8 cellular contexts compared by ENCODE assay signal in genomic region chr3:125915792-125916375, GRCh38. TPM values are rescaled to one million over a fixed set of nuclear protein-coding genes. Genes with fewer than 3 reads are reported as not detected.
A peak's percentile ranks its signal among the peaks of the same experiment; 100 is the strongest.
DNase-seq lines count a peak whose midpoint lies in the region; TF ChIP-seq lines count a peak whose summit lies in the region.
"Not testable (repeated sequence)": the region's sequence is repeated elsewhere in the genome, so short reads cannot be mapped to it uniquely, and the experiment has no call there.

No MANE protein-coding gene starts in this region.

- not testable (repeated sequence) for H3K4me2 ChIP-seq in H9 (ENCODE audit: insufficient read depth, insufficient read length, low read length)

- H4K91ac ChIP-seq in H9 (ENCODE audit: insufficient read length, low read depth, low read length), result not testable (repeated sequence)

- not testable (repeated sequence) for H3K79me1 ChIP-seq in H9 (ENCODE audit: insufficient read depth, low read depth, low read length, poor library complexity, severe bottlenecking)

- H3K4me1 Mint-ChIP-seq in H9, result peaks cover 8 to 12% of the 10 kb centered on the region in 2 experiments
- H3K4me1 Mint-ChIP-seq in nephron, result peaks cover 29% of the 10 kb centered on the region

- H3K27ac Mint-ChIP-seq in H9, result peak overlapping the region in 2 of 3 experiments; percentile 82 to 89; a peak in 2 of 7 replicates
- H3K27ac Mint-ChIP-seq in nephron, result peak overlapping the region; percentile 46 to 92 (median 85)

- not testable (repeated sequence) for H3K23me2 ChIP-seq in H9 (ENCODE audit: insufficient read length, low read depth, low read length, poor library complexity, severe bottlenecking)

- not testable (repeated sequence) for H2BK15ac ChIP-seq in H9 (ENCODE audit: low read depth, low read length)

- H2BK5ac ChIP-seq in H9 (ENCODE audit: insufficient read length, low read length), result not testable (repeated sequence)

- H2AFZ ChIP-seq in H9 (ENCODE audit: low read length), result not testable (repeated sequence)

- H3K4me3 Mint-ChIP-seq in H9, result peak overlapping the region; percentile 80 to 87
- H3K4me3 Mint-ChIP-seq in nephron, result peak overlapping the region; percentile 85 to 88 (median 88)

- H3T11ph ChIP-seq in H9 (ENCODE audit: low read length), result not testable (repeated sequence)

- TF ChIP-seq POLR2A in Raji (IDR thresholded peaks at IDR 0.05; ENCODE audit: insufficient read depth, low read depth, low read length), result 0 out of 2 replicates have a peak, but pooled peaks have one; percentile 40

- not testable (repeated sequence) for H4K8ac ChIP-seq in H9 (replicated peaks; ENCODE audit: insufficient read length, low read depth, low read length)

- not testable (repeated sequence) for H2BK120ac ChIP-seq in H9 (ENCODE audit: low read depth, low read length, poor library complexity, severe bottlenecking)

- not testable (repeated sequence) for H3K27me3 ChIP-seq in H9 (ENCODE audit: insufficient read depth, low read length)

- peak; percentile 99 for DNase-seq in EH (ENCODE audit: low read depth)
- peak; percentile 99 for DNase-seq in H9
- DNase-seq in M059J (ENCODE audit: low read depth), result peak; percentile 98
- peak; percentile 100 for DNase-seq in activated effector memory CD4-positive, alpha-beta T cell treated with Interleukin-2 at 50 U/mL for 16 hours
- DNase-seq in fibroblast of pulmonary artery (ENCODE audit: low read depth), result peak; percentile 98
- DNase-seq in stimulated activated naive CD4-positive, alpha-beta T cell treated with Interleukin-2 at 50 U/mL for 16 hours (lab: John Stamatoyannopoulos, UW), result peak; percentile 100

- WGBS in H9 (ENCODE audit: extremely low coverage, insufficient read length, low lambda C conversion rate), result no CpG with 5 or more reads among the region's 40 CpGs

- H3K4me3 ChIP-seq in fibroblast of pulmonary artery (replicated peaks; ENCODE audit: low read depth, low read length), result peak overlapping the region; percentile 59

- not testable (repeated sequence) for H2BK20ac ChIP-seq in H9 (ENCODE audit: low read depth, low read length, poor library complexity, severe bottlenecking)

- not testable (repeated sequence) for H3K56ac ChIP-seq in H9 (ENCODE audit: insufficient read length, low read depth, low read length)

- not testable (repeated sequence) for H3K27me3 Mint-ChIP-seq in H9 (ENCODE audit: low read depth); nephron (ENCODE audit: low read depth)

- H3K9ac ChIP-seq in H9 (ENCODE audit: extremely low read depth, insufficient read length, low read length), result not testable (repeated sequence)

- not testable (repeated sequence) for H3K23ac ChIP-seq in H9 (ENCODE audit: insufficient read length, low read depth, low read length)

- H3K36me3 Mint-ChIP-seq in H9 (ENCODE audit: insufficient read depth in 1 of 3, low read depth in 3 of 3); nephron (ENCODE audit: low read depth): not testable (repeated sequence)

- not testable (repeated sequence) for H3K9me3 ChIP-seq in H9 (ENCODE audit: control insufficient read depth, low read depth, low read length)

- H3K9me3 Mint-ChIP-seq in H9, nephron: not testable (repeated sequence)

- H3K4ac ChIP-seq in H9 (ENCODE audit: low read depth, low read length), result not testable (repeated sequence)

- H3K27ac ChIP-seq in H9 (ENCODE audit: insufficient read length, low read depth, low read length), result not testable (repeated sequence)

- H2BK12ac ChIP-seq in H9 (ENCODE audit: insufficient read length, low read depth, low read length), result not testable (repeated sequence)

- H2AK5ac ChIP-seq in H9 (ENCODE audit: insufficient read length, low read length), result not testable (repeated sequence)

- H3K18ac ChIP-seq in H9 (ENCODE audit: insufficient read length, low read depth, low read length), result not testable (repeated sequence)

- not testable (repeated sequence) for H4K5ac ChIP-seq in H9 (ENCODE audit: insufficient read length, low read depth, low read length)

- not testable (repeated sequence) for H4K20me1 ChIP-seq in H9 (ENCODE audit: control insufficient read depth, insufficient read depth, insufficient read length)

- H3K4me1 ChIP-seq in H9 (ENCODE audit: insufficient read depth, low read length), result not testable (repeated sequence)

- TF ChIP-seq CTCF in H9 (conservative IDR thresholded peaks at IDR 0.05); fibroblast of pulmonary artery (IDR thresholded peaks at IDR 0.05; ENCODE audit: low read length, missing control alignments); nephron (IDR thresholded peaks at IDR 0.05; ENCODE audit: unreplicated experiment in 3 of 3): not testable (repeated sequence)

- not testable (repeated sequence) for H3K79me2 ChIP-seq in H9 (ENCODE audit: insufficient read depth, low read length)

- not testable (repeated sequence) for H3K14ac ChIP-seq in H9 (ENCODE audit: insufficient read depth, low read length)

RNA-seq across cellular contexts. Expression of gene ROPN1B, which starts 53.1 kb away (rescaled TPM):
- not detected in 2 replicates for total RNA-seq in H9 (2021)
- total RNA-seq in M059J (2014; rRNA removed; shearing (Covaris generic)), result 0.15 and 8.8 TPM in 2 replicates
